ENCODE assay signal across 8 cellular contexts in genomic region chr18:58045265-58046086, GRCh38. TPM values are rescaled to one million over a fixed set of nuclear protein-coding genes. Genes with fewer than 3 reads are reported as not detected.
DNase-seq lines count a peak whose midpoint lies in the region; ATAC-seq and TF ChIP-seq lines count a peak whose summit lies in the region.

No MANE protein-coding gene starts in this region.

- DNase-seq in Ammon's horn (ENCODE audit: low spot score): peak; percentile 60
- DNase-seq in HFFc6: no peak
- DNase-seq in activated naive CD4-positive, alpha-beta T cell treated with anti-CD3 and anti-CD28 coated beads for 36 hours: peak; percentile 43
- DNase-seq in head of caudate nucleus: peak; percentile 31 to 77 (median 57)
- DNase-seq in foreskin melanocyte: no peak

- H3K4me3 ChIP-seq in OCI-LY3 (ENCODE audit: low read length) (peak overlapping the region; percentile 82), parathyroid adenoma (ENCODE audit: low read depth, low read length) (peak overlapping the region; percentile 61)

- H3K9ac ChIP-seq in OCI-LY3 (ENCODE audit: low read length): peak overlapping the region; percentile 73
- H3K9ac ChIP-seq in parathyroid adenoma: no peak overlapping the region

- H3K4me2 ChIP-seq in OCI-LY3 (ENCODE audit: low read length) (peak overlapping the region; percentile 81), parathyroid adenoma (ENCODE audit: low read length) (peak overlapping the region; percentile 92)

- peaks cover 30% of the 10 kb centered on the region for H3K4me1 Mint-ChIP-seq in HFFc6 (ENCODE audit: low read depth)
- H3K4me1 Mint-ChIP-seq in activated naive CD4-positive, alpha-beta T cell treated with anti-CD3 and anti-CD28 coated beads for 36 hours (ENCODE audit: low read depth): peaks cover 25% of the 10 kb centered on the region

- H4K20me1 ChIP-seq in OCI-LY3 (ENCODE audit: insufficient read depth, low read length): peaks cover 35% of the 10 kb centered on the region

- H3K79me2 ChIP-seq in OCI-LY3 (ENCODE audit: low read length) (peaks cover 55% of the 10 kb centered on the region), parathyroid adenoma (no peaks in the 10 kb centered on the region)

- H3K4me3 Mint-ChIP-seq in HFFc6: peak overlapping the region; percentile 87
- H3K4me3 Mint-ChIP-seq in activated naive CD4-positive, alpha-beta T cell treated with anti-CD3 and anti-CD28 coated beads for 36 hours: peak overlapping the region; percentile 85

- no peak overlapping the region for H3K27ac Mint-ChIP-seq in HFFc6
- H3K27ac Mint-ChIP-seq in activated naive CD4-positive, alpha-beta T cell treated with anti-CD3 and anti-CD28 coated beads for 36 hours: no peak overlapping the region

- H3K9me3 ChIP-seq in OCI-LY3 (ENCODE audit: insufficient read depth, low read length) (no peaks in the 10 kb centered on the region), parathyroid adenoma (ENCODE audit: control insufficient read depth, low read length) (no peaks in the 10 kb centered on the region)

- no peaks in the 10 kb centered on the region for H3K9me3 Mint-ChIP-seq in HFFc6
- H3K9me3 Mint-ChIP-seq in activated naive CD4-positive, alpha-beta T cell treated with anti-CD3 and anti-CD28 coated beads for 36 hours: no peaks in the 10 kb centered on the region

- H3K27ac ChIP-seq in OCI-LY3 (ENCODE audit: low read length) (peak overlapping the region; percentile 66; the same call in 1 of the 2 replicates), parathyroid adenoma (peak overlapping the region; percentile 65)

- CTCF ChIA-PET in activated naive CD4-positive, alpha-beta T cell treated with anti-CD3 and anti-CD28 coated beads for 36 hours (lab: Charles Lee): interaction anchor here (0.6 to 2.0 kb wide), 8 partner anchors 24 to 783 kb away, joined by 3 to 7 read pairs (median 4); no protein-coding TSS in a partner anchor

- no peaks in the 10 kb centered on the region for H3K27me3 ChIP-seq in OCI-LY3 (ENCODE audit: low read depth, low read length)
- H3K27me3 ChIP-seq in parathyroid adenoma (ENCODE audit: control insufficient read depth, insufficient read depth, low read length): no peaks in the 10 kb centered on the region

- no peaks in the 10 kb centered on the region for H3K36me3 Mint-ChIP-seq in HFFc6 (ENCODE audit: low read depth)
- H3K36me3 Mint-ChIP-seq in activated naive CD4-positive, alpha-beta T cell treated with anti-CD3 and anti-CD28 coated beads for 36 hours (ENCODE audit: low read depth): no peaks in the 10 kb centered on the region

- H3K4me1 ChIP-seq in OCI-LY3 (ENCODE audit: low read length): peaks cover 30% of the 10 kb centered on the region
- no peaks in the 10 kb centered on the region for H3K4me1 ChIP-seq in parathyroid adenoma

- TF ChIP-seq CTCF in HFFc6 (IDR thresholded peaks at IDR 0.05) (no peak), OCI-LY3 (IDR thresholded peaks at IDR 0.05; ENCODE audit: low read depth, low read length) (peak; percentile 43), parathyroid adenoma (IDR thresholded peaks at IDR 0.05) (no peak)

- H3K27me3 Mint-ChIP-seq in HFFc6 (ENCODE audit: insufficient read depth): peaks cover 26% of the 10 kb centered on the region
- peaks cover 10% of the 10 kb centered on the region for H3K27me3 Mint-ChIP-seq in activated naive CD4-positive, alpha-beta T cell treated with anti-CD3 and anti-CD28 coated beads for 36 hours (ENCODE audit: low read depth)

- H2AFZ ChIP-seq in OCI-LY3 (ENCODE audit: low read depth, low read length) (peak overlapping the region; percentile 3; the same call in 1 of the 2 replicates), parathyroid adenoma (peak overlapping the region; percentile 68)

- intact Hi-C loops in activated naive CD4-positive, alpha-beta T cell treated with anti-CD3 and anti-CD28 coated beads for 36 hours (cut with micrococcal nuclease): loop anchor here (10.0 kb wide), 1 partner anchor 461 kb away; the partner anchor contains the start of gene FECH
- intact Hi-C loops in head of caudate nucleus (cut with DNase I): loop anchor here (10.0 kb wide), 1 partner anchor 259 kb away; no protein-coding TSS in a partner anchor

- H3K36me3 ChIP-seq in OCI-LY3 (replicated peaks; ENCODE audit: low read depth, low read length) (no peaks in the 10 kb centered on the region), parathyroid adenoma (ENCODE audit: control insufficient read depth, insufficient read depth, low read length) (no peaks in the 10 kb centered on the region)

- no peak for ATAC-seq in HG02938 (IDR thresholded peaks at IDR 0.05; ENCODE audit: unreplicated experiment)

RNA-seq across cellular contexts. Expression of gene NEDD4L, which starts 1.4 kb away (rescaled TPM):
- total RNA-seq in HFFc6 (2021; fragmentation: NEBNext Ultra II Directional; extraction: Animal tissue kit (Norgen Biotek cat#: 25700)): 10 to 100 TPM; 11.2 to 28.1 (median 15.7) TPM
- total RNA-seq in activated naive CD4-positive, alpha-beta T cell treated with anti-CD3 and anti-CD28 coated beads for 36 hours: 1 to 10 TPM; 5.3 to 5.6 TPM

Comparison
In these comparisons a context has a peak if more than half of its experiments do, and no peak if none do; other contexts are left out.
1. DNase-seq: peak in Ammon's horn (single experiment), activated naive CD4-positive, alpha-beta T cell treated with anti-CD3 and anti-CD28 coated beads for 36 hours (single experiment) and head of caudate nucleus (42 of 42); none in HFFc6 (single experiment) and foreskin melanocyte (single experiment).